ENCODE assay signal across 1 cellular context in the genomic region with DNA sequence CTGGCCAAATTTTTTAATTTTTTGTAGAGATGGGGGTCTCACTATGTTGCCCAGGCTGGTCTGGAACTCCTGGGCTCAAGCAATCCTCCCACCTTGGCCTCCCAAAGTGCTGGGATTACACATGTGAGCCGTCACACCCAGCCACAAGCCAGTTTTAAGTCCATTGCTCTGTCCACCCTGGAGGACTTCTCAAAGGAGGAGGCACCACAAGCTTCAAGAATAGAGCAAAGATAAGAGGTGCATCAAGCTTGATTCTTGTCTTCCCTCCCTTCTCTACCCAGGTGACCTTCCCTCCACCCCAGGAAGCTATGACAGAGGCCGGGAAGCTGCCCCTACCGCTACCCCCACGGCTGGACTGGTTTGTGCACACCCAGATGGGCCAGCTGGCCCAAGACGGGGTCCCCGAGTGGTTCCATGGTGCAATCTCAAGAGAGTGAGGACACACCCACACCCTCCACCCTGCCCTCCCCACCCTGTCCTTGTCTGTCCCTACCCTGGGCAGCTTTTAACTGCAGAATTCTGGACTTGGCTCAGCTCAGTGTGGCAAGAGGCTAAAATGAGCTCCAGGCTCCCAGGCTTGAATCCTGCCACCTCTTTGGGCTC.
A peak's percentile ranks its signal among the peaks of the same experiment; 100 is the strongest.
TF ChIP-seq lines count a peak whose summit lies in the region.

No MANE protein-coding gene starts in this region.

TF ChIP-seq in K562, 482 proteins besides CTCF, POLR2A, EP300 and RAD21:
- peak; percentile 61 for TF ChIP-seq ZFP36 (IDR thresholded peaks at IDR 0.05; ENCODE audit: low read depth, low read length, partially characterized antibody)
- no peak for TF ChIP-seq EWSR1 (IDR thresholded peaks at IDR 0.05; ENCODE audit: borderline replicate concordance, low read depth, partially characterized antibody)
TF ChIP-seq in K562: peak in this region for 1.
